In genomic region chr11:9759519-9760179, GRCh38 we compare ENCODE assay signal across 8 cellular contexts.
A peak's percentile ranks its signal among the peaks of the same experiment; 100 is the strongest.
DNase-seq lines count a peak whose midpoint lies in the region; ATAC-seq and TF ChIP-seq lines count a peak whose summit lies in the region.

No MANE protein-coding gene starts in this region.

- no peak for TF ChIP-seq CTCF in KMS-11 (conservative IDR thresholded peaks at IDR 0.05; ENCODE audit: low read depth, low read length)
- TF ChIP-seq CTCF in right atrium auricular region (IDR thresholded peaks at IDR 0.05): no peak
- TF ChIP-seq CTCF in smooth muscle cell (IDR thresholded peaks at IDR 0.05; ENCODE audit: borderline replicate concordance, insufficient read depth, poor library complexity, severe bottlenecking): no peak

- H3F3A ChIP-seq in smooth muscle cell (ENCODE audit: low read depth): peaks cover 20% of the 10 kb centered on the region

- H3K27ac ChIP-seq in CD4-positive, alpha-beta memory T cell (ENCODE audit: low read depth, low read length): no peak overlapping the region
- H3K27ac ChIP-seq in KMS-11 (no peak overlapping the region), angular gyrus (ENCODE audit: low read depth, low read length) (peak overlapping the region; percentile 73), right atrium auricular region (peak overlapping the region; percentile 94 to 98), smooth muscle cell (ENCODE audit: low read depth) (peak overlapping the region; percentile 97)

- 24% methylated on average over 7 of the region's 9 CpGs for WGBS in smooth muscle cell (ENCODE audit: low lambda C conversion rate)

- H3K4me1 ChIP-seq in CD4-positive, alpha-beta memory T cell (ENCODE audit: insufficient read depth, low read length): peaks cover 16% of the 10 kb centered on the region
- peaks cover 18% of the 10 kb centered on the region for H3K4me1 ChIP-seq in KMS-11 (ENCODE audit: low read depth, poor library complexity, severe bottlenecking)
- H3K4me1 ChIP-seq in right atrium auricular region: peaks cover 0 to 43% of the 10 kb centered on the region in 2 donors
- peaks cover 9% of the 10 kb centered on the region for H3K4me1 ChIP-seq in smooth muscle cell (ENCODE audit: low read depth)

- no peaks in the 10 kb centered on the region for H4K20me1 ChIP-seq in KMS-11 (ENCODE audit: insufficient read depth)
- H4K20me1 ChIP-seq in smooth muscle cell (ENCODE audit: low read depth): no peaks in the 10 kb centered on the region

- no peaks in the 10 kb centered on the region for H3K27me3 Mint-ChIP-seq in CD4-positive, alpha-beta memory T cell
- no peaks in the 10 kb centered on the region for H3K27me3 Mint-ChIP-seq in T-helper 1 cell treated with Interleukin-12 subunit alpha and Interleukin-12 subunit beta and Interleukin-4 antibody, amounts not matched to agents 30 μg/mL and 1 μg/mL, for 36 hours (ENCODE audit: low read depth)

- peak; percentile 30 to 97 (median 52) for DNase-seq in CD4-positive, alpha-beta memory T cell
- DNase-seq in right atrium auricular region (ENCODE audit: low spot score) (peak; percentile 97), smooth muscle cell (lab: John Stamatoyannopoulos, UW; ENCODE audit: unreplicated experiment) (peak; percentile 71), DMS79 treated with DMSO at 0.1 percent for 48 hours (lab: John Stamatoyannopoulos, UW) (no peak)

- POLR2A ChIA-PET in CD4-positive, alpha-beta memory T cell (lab: Charles Lee; ENCODE audit: partially characterized antibody): interaction anchor here (0.8 to 2.0 kb wide), 5 partner anchors 186 to 564 kb away, joined by 3 to 12 read pairs (median 3); partner anchors contain the start of gene WEE1

- H3K4me3 ChIP-seq in CD4-positive, alpha-beta memory T cell (ENCODE audit: low read length in 2 of 2): no peak overlapping the region
- H3K4me3 ChIP-seq in KMS-11 (IDR thresholded peaks at IDR 0.05; ENCODE audit: insufficient read depth, low read depth, low read length) (no peak overlapping the region), right atrium auricular region (peak overlapping the region in 1 of 2 donors; percentile 64), smooth muscle cell (no peak overlapping the region)

- intact Hi-C loops in CD4-positive, alpha-beta memory T cell (cut with micrococcal nuclease): loop anchor here (1.0 to 2.0 kb wide), 2 partner anchors 103 to 299 kb away; partner anchors contain the start of gene ZNF143

- peak overlapping the region; percentile 78 to 92 (median 80) for H3K4me3 Mint-ChIP-seq in CD4-positive, alpha-beta memory T cell
- H3K4me3 Mint-ChIP-seq in T-helper 1 cell treated with Interleukin-12 subunit alpha and Interleukin-12 subunit beta and Interleukin-4 antibody, amounts not matched to agents 30 μg/mL and 1 μg/mL, for 36 hours: peak overlapping the region; percentile 75

- H3K27me3 ChIP-seq in CD4-positive, alpha-beta memory T cell (ENCODE audit: insufficient read depth, low read length): no peaks in the 10 kb centered on the region
- H3K27me3 ChIP-seq in KMS-11 (ENCODE audit: insufficient read depth, low read depth) (no peaks in the 10 kb centered on the region), right atrium auricular region (no peaks in the 10 kb centered on the region), smooth muscle cell (ENCODE audit: low read depth) (no peaks in the 10 kb centered on the region)

- H2AFZ ChIP-seq in KMS-11 (ENCODE audit: low read depth): 0 out of 2 replicates have a peak overlapping the region, but pooled peaks have one; percentile 97
- no peak overlapping the region for H2AFZ ChIP-seq in smooth muscle cell (ENCODE audit: low read depth)

- H3K36me3 ChIP-seq in CD4-positive, alpha-beta memory T cell (ENCODE audit: insufficient read depth, low read length): no peaks in the 10 kb centered on the region
- H3K36me3 ChIP-seq in KMS-11 (ENCODE audit: insufficient read depth) (no peaks in the 10 kb centered on the region), right atrium auricular region (no peaks in the 10 kb centered on the region), smooth muscle cell (ENCODE audit: low read depth) (no peaks in the 10 kb centered on the region)

- peaks cover 0 to 5% of the 10 kb centered on the region in 2 donors for H3K36me3 Mint-ChIP-seq in CD4-positive, alpha-beta memory T cell
- no peaks in the 10 kb centered on the region for H3K36me3 Mint-ChIP-seq in T-helper 1 cell treated with Interleukin-12 subunit alpha and Interleukin-12 subunit beta and Interleukin-4 antibody, amounts not matched to agents 30 μg/mL and 1 μg/mL, for 36 hours (ENCODE audit: low read depth)

- H3K27ac Mint-ChIP-seq in CD4-positive, alpha-beta memory T cell: peak overlapping the region in 6 of 7 donors; percentile 42 to 95 (median 76)
- H3K27ac Mint-ChIP-seq in T-helper 1 cell treated with Interleukin-12 subunit alpha and Interleukin-12 subunit beta and Interleukin-4 antibody, amounts not matched to agents 30 μg/mL and 1 μg/mL, for 36 hours: peak overlapping the region; percentile 81

- H3K79me2 ChIP-seq in KMS-11 (ENCODE audit: insufficient read depth, low read depth) (no peaks in the 10 kb centered on the region), smooth muscle cell (ENCODE audit: low read depth) (no peaks in the 10 kb centered on the region)

- no peaks in the 10 kb centered on the region for H3K9me3 ChIP-seq in CD4-positive, alpha-beta memory T cell (ENCODE audit: control insufficient read depth in 1 of 2, low read length in 2 of 2)
- H3K9me3 ChIP-seq in right atrium auricular region (no peaks in the 10 kb centered on the region), smooth muscle cell (replicated peaks; ENCODE audit: low read depth) (no peaks in the 10 kb centered on the region)

- H3K4me2 ChIP-seq in KMS-11 (peak overlapping the region; percentile 82; the same call in 1 of the 2 replicates), smooth muscle cell (peak overlapping the region; percentile 91)

- CTCF ChIA-PET in CD4-positive, alpha-beta memory T cell (lab: Charles Lee; ENCODE audit: partially characterized antibody): interaction anchor here (0.7 to 4.4 kb wide), 19 partner anchors 9 to 607 kb away, joined by 3 to 38 read pairs (median 4); partner anchors contain the start of gene ADM

- H3K9ac ChIP-seq in KMS-11 (no peak overlapping the region; the same call in 1 of the 2 replicates), smooth muscle cell (ENCODE audit: low read depth) (peak overlapping the region; percentile 82)

- ATAC-seq in GM21390 (IDR thresholded peaks at IDR 0.05; ENCODE audit: unreplicated experiment): peak; percentile 30

- H3K4me1 Mint-ChIP-seq in CD4-positive, alpha-beta memory T cell: peaks cover 10 to 25% (median 17%) of the 10 kb centered on the region in 4 donors
- H3K4me1 Mint-ChIP-seq in T-helper 1 cell treated with Interleukin-12 subunit alpha and Interleukin-12 subunit beta and Interleukin-4 antibody, amounts not matched to agents 30 μg/mL and 1 μg/mL, for 36 hours (ENCODE audit: low read depth): peaks cover 39% of the 10 kb centered on the region

- H3K9me3 Mint-ChIP-seq in CD4-positive, alpha-beta memory T cell: no peaks in the 10 kb centered on the region
- H3K9me3 Mint-ChIP-seq in T-helper 1 cell treated with Interleukin-12 subunit alpha and Interleukin-12 subunit beta and Interleukin-4 antibody, amounts not matched to agents 30 μg/mL and 1 μg/mL, for 36 hours: no peaks in the 10 kb centered on the region

Comparison
In these comparisons a context has a peak if more than half of its experiments do, and no peak if none do; other contexts are left out.
1. H3K27ac ChIP-seq: peak in angular gyrus (single experiment), right atrium auricular region (2 of 2) and smooth muscle cell (single experiment); none in CD4-positive, alpha-beta memory T cell (single experiment) and KMS-11 (single experiment).